20 cellular contexts compared by ENCODE assay signal in the genomic region with DNA sequence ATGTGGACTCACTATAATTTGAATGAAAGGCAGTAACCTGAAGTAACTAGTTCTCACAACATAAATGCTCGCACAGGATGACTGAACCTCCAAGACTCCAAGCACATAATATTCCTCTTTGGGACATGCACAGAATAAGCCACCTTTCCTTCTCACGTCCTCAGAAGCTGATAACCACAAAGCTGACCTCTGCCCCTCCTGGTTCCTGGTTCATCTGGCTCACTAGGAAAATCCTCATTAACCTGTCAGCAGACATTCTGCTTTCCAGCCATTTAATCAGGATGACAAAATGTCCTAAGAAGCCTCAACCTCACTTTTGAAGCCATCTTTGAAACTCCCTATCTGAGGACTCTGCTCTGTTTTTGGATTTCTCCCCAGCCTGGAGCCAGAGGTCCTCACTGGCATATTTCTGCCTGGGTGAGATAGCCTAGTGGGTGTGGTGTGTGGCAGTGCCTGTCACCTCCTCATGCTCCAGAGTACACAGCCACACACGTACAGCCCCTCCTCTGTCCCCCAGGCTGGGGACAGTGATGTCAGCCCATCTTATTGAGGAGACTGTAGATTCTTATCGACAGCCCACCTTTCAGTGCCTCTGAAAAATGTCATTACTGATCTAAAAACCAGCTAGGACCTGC. TPM values are rescaled to one million over a fixed set of nuclear protein-coding genes. Genes with fewer than 3 reads are reported as not detected.
DNase-seq lines count a peak whose midpoint lies in the region; ATAC-seq and TF ChIP-seq lines count a peak whose summit lies in the region.
"Had no signal": no experiment of that assay in that cellular context is flagged by ENCODE, and none has a peak within 500 bp of the region (broad histone marks: within the 10 kb centered on the region; RNA-seq: fewer than 3 reads in every experiment).

No MANE protein-coding gene starts in this region.

- ATAC-seq in stimulated activated effector memory CD8-positive, alpha-beta T cell treated with anti-CD3 and anti-CD28 coated beads, Interleukin-12 subunit alpha, Interleukin-12 subunit beta, amount 100 ng/mL, for 72 hours: no peak
- ATAC-seq in HG02840 (IDR thresholded peaks at IDR 0.05; ENCODE audit: low FRiP score, unreplicated experiment): no peak
- ATAC-seq: stimulated activated naive CD8-positive, alpha-beta T cell treated with anti-CD3 and anti-CD28 coated beads, Interleukin-15, Interleukin-2, amounts not matched to agents 100 U/mL and 50 U/mL, for 24 hours had no signal

- H2BK5ac ChIP-seq in trophoblast cell (ENCODE audit: low read depth, low read length, poor library complexity): no peak overlapping the region

- no peaks in the 10 kb centered on the region for H3K9me3 Mint-ChIP-seq in stimulated activated effector memory CD8-positive, alpha-beta T cell treated with anti-CD3 and anti-CD28 coated beads, Interleukin-12 subunit alpha, Interleukin-12 subunit beta, amount 100 ng/mL, for 72 hours
- H3K9me3 Mint-ChIP-seq: activated naive CD8-positive, alpha-beta T cell treated with anti-CD3 and anti-CD28 coated beads, Interleukin-2, amount 10 ng/mL, durations not matched to agents 7 days and 5 days had no signal

- H3K27ac Mint-ChIP-seq in stimulated activated effector memory CD8-positive, alpha-beta T cell treated with anti-CD3 and anti-CD28 coated beads, Interleukin-12 subunit alpha, Interleukin-12 subunit beta, amount 100 ng/mL, for 72 hours: peak overlapping the region; percentile 72
- H3K27ac Mint-ChIP-seq: activated naive CD8-positive, alpha-beta T cell treated with anti-CD3 and anti-CD28 coated beads, Interleukin-2, amount 10 ng/mL, durations not matched to agents 7 days and 5 days had no signal

- H3K79me2 ChIP-seq in trophoblast cell (ENCODE audit: control insufficient read depth, insufficient read depth, low read length, poor library complexity) (no peaks in the 10 kb centered on the region), SK-N-SH (ENCODE audit: insufficient read depth) (peaks cover 58% of the 10 kb centered on the region)

- no peak overlapping the region for H2AK5ac ChIP-seq in trophoblast cell (ENCODE audit: low read length)

- no peak overlapping the region for H3K23ac ChIP-seq in trophoblast cell (ENCODE audit: low read length)

- no peak overlapping the region for H4K12ac ChIP-seq in trophoblast cell (ENCODE audit: low read depth, low read length)

- H3K4me3 ChIP-seq in Peyer's patch (no peak overlapping the region), trophoblast cell (ENCODE audit: low read depth, low read length) (no peak overlapping the region), SK-N-SH (ENCODE audit: low read depth in 2 of 2, low read length in 1 of 2) (no peak overlapping the region)
- H3K4me3 ChIP-seq: coronary artery, HAP-1, PC-9, SK-N-MC, tibial nerve had no signal

- no peak for TF ChIP-seq EP300 in SK-N-SH (IDR thresholded peaks at IDR 0.05; ENCODE audit: borderline replicate concordance in 1 of 2, low read depth in 1 of 2, low read length in 1 of 2)

- DNase-seq in Peyer's patch (peak in 1 of 3 donors; percentile 75), dermis blood vessel endothelial cell (peak; percentile 15), islet precursor cell (peak; percentile 62), trophoblast cell (no peak), SK-N-SH (no peak)
- DNase-seq in stimulated activated effector memory CD8-positive, alpha-beta T cell treated with anti-CD3 and anti-CD28 coated beads, Interleukin-12 subunit alpha, Interleukin-12 subunit beta, amount 100 ng/mL, for 72 hours (ENCODE audit: low spot score in 2 of 2): no peak
- DNase-seq: activated naive CD8-positive, alpha-beta T cell treated with anti-CD3 and anti-CD28 coated beads, Interleukin-2, amount 10 ng/mL, durations not matched to agents 7 days and 5 days; brain microvascular endothelial cell; Kasumi-1; mammary epithelial cell; NCI-H2029; NCI-H226; PC-9; stimulated activated CD4-positive, alpha-beta T cell treated with anti-CD3 and anti-CD28 coated beads, Interleukin-2, amount 100 ng/mL, for 24 hours; stimulated activated naive CD8-positive, alpha-beta T cell treated with anti-CD3 and anti-CD28 coated beads, Interleukin-15, Interleukin-2, amounts not matched to agents 100 U/mL and 50 U/mL, for 24 hours had no signal

- no peaks in the 10 kb centered on the region for H3K9me3 ChIP-seq in Peyer's patch
- H3K9me3 ChIP-seq in trophoblast cell (ENCODE audit: insufficient read depth, low read depth, low read length): no peaks in the 10 kb centered on the region
- no peaks in the 10 kb centered on the region for H3K9me3 ChIP-seq in SK-N-SH
- H3K9me3 ChIP-seq: HAP-1, tibial nerve had no signal

- no peak overlapping the region for H4K8ac ChIP-seq in trophoblast cell (ENCODE audit: low read depth, low read length)

- H3K36me3 Mint-ChIP-seq in stimulated activated effector memory CD8-positive, alpha-beta T cell treated with anti-CD3 and anti-CD28 coated beads, Interleukin-12 subunit alpha, Interleukin-12 subunit beta, amount 100 ng/mL, for 72 hours: peaks cover 10% of the 10 kb centered on the region

- H3K4me2 ChIP-seq in trophoblast cell (ENCODE audit: low read length) (no peak overlapping the region), SK-N-SH (no peak overlapping the region)
- H3K4me2 ChIP-seq: PC-9 had no signal

- TF ChIP-seq POLR2A in Peyer's patch (IDR thresholded peaks at IDR 0.05): no peak

- TF ChIP-seq CTCF in Peyer's patch (IDR thresholded peaks at IDR 0.05): no peak
- TF ChIP-seq CTCF in SK-N-SH (IDR thresholded peaks at IDR 0.05): no peak

- H3K27ac ChIP-seq in Peyer's patch: peak overlapping the region in 3 of 4 donors; percentile 18 to 75 (median 61)
- H3K27ac ChIP-seq in trophoblast cell (ENCODE audit: low read depth, low read length): no peak overlapping the region
- no peak overlapping the region for H3K27ac ChIP-seq in SK-N-SH (ENCODE audit: low read depth in 2 of 2, low read length in 1 of 2)
- H3K27ac ChIP-seq: brain microvascular endothelial cell, coronary artery, PC-9, SK-N-MC had no signal

- H2BK12ac ChIP-seq in trophoblast cell (ENCODE audit: low read length): no peak overlapping the region

- no peak overlapping the region for H3K18ac ChIP-seq in trophoblast cell (ENCODE audit: low read length)

- H3K4me1 Mint-ChIP-seq in stimulated activated effector memory CD8-positive, alpha-beta T cell treated with anti-CD3 and anti-CD28 coated beads, Interleukin-12 subunit alpha, Interleukin-12 subunit beta, amount 100 ng/mL, for 72 hours: peaks cover 51% of the 10 kb centered on the region
- H3K4me1 Mint-ChIP-seq: activated naive CD8-positive, alpha-beta T cell treated with anti-CD3 and anti-CD28 coated beads, Interleukin-2, amount 10 ng/mL, durations not matched to agents 7 days and 5 days had no signal

- H3K4ac ChIP-seq in trophoblast cell (ENCODE audit: low read depth, low read length): no peak overlapping the region

- H3K27me3 ChIP-seq in Peyer's patch (no peaks in the 10 kb centered on the region), trophoblast cell (ENCODE audit: insufficient read depth, low read length) (no peaks in the 10 kb centered on the region), SK-N-SH (ENCODE audit: insufficient read depth) (no peaks in the 10 kb centered on the region)
- H3K27me3 ChIP-seq: brain microvascular endothelial cell, tibial nerve had no signal

- H3K9me2 ChIP-seq in SK-N-SH: no peaks in the 10 kb centered on the region

- no peak overlapping the region for H3K14ac ChIP-seq in trophoblast cell (ENCODE audit: low read length)

- no peak for TF ChIP-seq RAD21 in SK-N-SH (IDR thresholded peaks at IDR 0.05; ENCODE audit: low read length)

- CTCF ChIA-PET in SK-N-SH (lab: Yijun Ruan, JAX): interaction anchor here (0.6 to 2.2 kb wide), 5 partner anchors 9 to 1238 kb away, joined by 3 to 8 read pairs (median 4); no protein-coding TSS in a partner anchor

- no peak overlapping the region for H4K91ac ChIP-seq in trophoblast cell (ENCODE audit: low read depth, low read length)

- peaks cover 0 to 17% (median 0%) of the 10 kb centered on the region in 4 donors for H3K4me1 ChIP-seq in Peyer's patch
- H3K4me1 ChIP-seq in trophoblast cell (ENCODE audit: control insufficient read depth in 1 of 2, insufficient read depth in 2 of 2, low read length in 2 of 2): peaks cover 6 to 8% of the 10 kb centered on the region in 2 experiments
- H3K4me1 ChIP-seq in SK-N-SH (ENCODE audit: control insufficient read depth in 1 of 2, insufficient read depth in 2 of 2, low read depth in 1 of 2, low read length in 1 of 2): peaks cover 0 to 4% of the 10 kb centered on the region in 2 experiments; a peak in 1 of 4 replicates
- H3K4me1 ChIP-seq: HAP-1 had no signal

- H2BK120ac ChIP-seq in trophoblast cell (ENCODE audit: insufficient read depth, low read length, poor library complexity): no peak overlapping the region

- H3K4me3 Mint-ChIP-seq in stimulated activated effector memory CD8-positive, alpha-beta T cell treated with anti-CD3 and anti-CD28 coated beads, Interleukin-12 subunit alpha, Interleukin-12 subunit beta, amount 100 ng/mL, for 72 hours: no peak overlapping the region
- H3K4me3 Mint-ChIP-seq: activated naive CD8-positive, alpha-beta T cell treated with anti-CD3 and anti-CD28 coated beads, Interleukin-2, amount 10 ng/mL, durations not matched to agents 7 days and 5 days had no signal

- H4K20me1 ChIP-seq in SK-N-SH (ENCODE audit: insufficient read depth): peaks cover 4% of the 10 kb centered on the region; the same call in 1 of the 2 replicates

- H3K79me1 ChIP-seq in trophoblast cell (ENCODE audit: low read length): no peaks in the 10 kb centered on the region

- H3K36me3 ChIP-seq in Peyer's patch: no peaks in the 10 kb centered on the region
- H3K36me3 ChIP-seq in trophoblast cell (ENCODE audit: control insufficient read depth in 1 of 2, insufficient read depth in 2 of 2, low read length in 2 of 2): no peaks in the 10 kb centered on the region
- no peaks in the 10 kb centered on the region for H3K36me3 ChIP-seq in SK-N-SH (replicated peaks in 1 of 2; ENCODE audit: control insufficient read depth in 1 of 2, insufficient read depth in 2 of 2, low read length in 1 of 2)
- H3K36me3 ChIP-seq: brain microvascular endothelial cell, HAP-1, tibial nerve had no signal

- H3K9ac ChIP-seq in trophoblast cell (ENCODE audit: low read length): no peak overlapping the region
- H3K9ac ChIP-seq in SK-N-SH: no peak overlapping the region

- POLR2A ChIA-PET in SK-N-SH (lab: Yijun Ruan, JAX): no interaction called here

- no CpG with 5 or more reads among the region's 4 CpGs for WGBS in trophoblast cell (ENCODE audit: extremely low coverage, insufficient coverage, insufficient read length)
- 91% methylated on average over 4 of the region's 4 CpGs for WGBS in SK-N-SH (ENCODE audit: low lambda C conversion rate)

- no peaks in the 10 kb centered on the region for H3F3A ChIP-seq in SK-N-SH (replicated peaks; ENCODE audit: insufficient read depth)

- H2AFZ ChIP-seq in trophoblast cell (ENCODE audit: insufficient read depth, low read length, poor library complexity): no peak overlapping the region
- H2AFZ ChIP-seq in SK-N-SH (ENCODE audit: low read depth): no peak overlapping the region
- H2AFZ ChIP-seq: PC-9 had no signal

TF ChIP-seq in SK-N-SH, 30 proteins besides CTCF, POLR2A, EP300 and RAD21 (continues in another document):
- no peak for TF ChIP-seq YY1 (IDR thresholded peaks at IDR 0.05; ENCODE audit: low read depth)

RNA-seq across cellular contexts. Expression of gene ANKH, which starts 10.3 kb away (rescaled TPM):
- 10 to 100 TPM; 28.9 to 98.0 (median 96.1) TPM for total RNA-seq in Peyer's patch
- 21.8 and 27.9 TPM in 2 replicates for total RNA-seq in dermis blood vessel endothelial cell
- 9.7 and 10.1 TPM in 2 replicates for polyA plus RNA-seq in trophoblast cell (2013)
- 14.8 and 22.0 TPM in 2 replicates for polyA plus RNA-seq in SK-N-SH (2012; rRNA removed)
- 13.9 and 22.2 TPM in 2 replicates for polyA plus RNA-seq in SK-N-SH (2012; cell fraction: cytosol; rRNA removed)
- 14.6 and 16.6 TPM in 2 replicates for polyA plus RNA-seq in SK-N-SH (2012; cell fraction: nucleus; rRNA removed)

Comparison
In these comparisons a context has a peak if more than half of its experiments do, and no peak if none do; other contexts are left out.
1. DNase-seq: peak in dermis blood vessel endothelial cell (single experiment) and islet precursor cell (single experiment); none in stimulated activated effector memory CD8-positive, alpha-beta T cell treated with anti-CD3 and anti-CD28 coated beads, Interleukin-12 subunit alpha, Interleukin-12 subunit beta, amount 100 ng/mL, for 72 hours (0 of 2), trophoblast cell (0 of 2) and SK-N-SH (single experiment).
2. H3K27ac ChIP-seq: peak in Peyer's patch (3 of 4); none in trophoblast cell (single experiment) and SK-N-SH (0 of 2).